ENCODE assay signal across 1 cellular context in genomic region chr17:7322520-7323194, GRCh38.
TF ChIP-seq lines count a peak whose summit lies in the region.

No MANE protein-coding gene starts in this region.

TF ChIP-seq in H1, 55 proteins besides CTCF, POLR2A, EP300 and RAD21 (continued from another document):
- TF ChIP-seq CHD7 (IDR thresholded peaks at IDR 0.05; ENCODE audit: insufficient replicate concordance, low read length), result no peak
- no peak for TF ChIP-seq CHD2 (IDR thresholded peaks at IDR 0.05; ENCODE audit: low read length)
- TF ChIP-seq BRCA1 (IDR thresholded peaks at IDR 0.05; ENCODE audit: low read depth, low read length), result no peak
